ENCODE assay signal across 14 cellular contexts in the genomic region with DNA sequence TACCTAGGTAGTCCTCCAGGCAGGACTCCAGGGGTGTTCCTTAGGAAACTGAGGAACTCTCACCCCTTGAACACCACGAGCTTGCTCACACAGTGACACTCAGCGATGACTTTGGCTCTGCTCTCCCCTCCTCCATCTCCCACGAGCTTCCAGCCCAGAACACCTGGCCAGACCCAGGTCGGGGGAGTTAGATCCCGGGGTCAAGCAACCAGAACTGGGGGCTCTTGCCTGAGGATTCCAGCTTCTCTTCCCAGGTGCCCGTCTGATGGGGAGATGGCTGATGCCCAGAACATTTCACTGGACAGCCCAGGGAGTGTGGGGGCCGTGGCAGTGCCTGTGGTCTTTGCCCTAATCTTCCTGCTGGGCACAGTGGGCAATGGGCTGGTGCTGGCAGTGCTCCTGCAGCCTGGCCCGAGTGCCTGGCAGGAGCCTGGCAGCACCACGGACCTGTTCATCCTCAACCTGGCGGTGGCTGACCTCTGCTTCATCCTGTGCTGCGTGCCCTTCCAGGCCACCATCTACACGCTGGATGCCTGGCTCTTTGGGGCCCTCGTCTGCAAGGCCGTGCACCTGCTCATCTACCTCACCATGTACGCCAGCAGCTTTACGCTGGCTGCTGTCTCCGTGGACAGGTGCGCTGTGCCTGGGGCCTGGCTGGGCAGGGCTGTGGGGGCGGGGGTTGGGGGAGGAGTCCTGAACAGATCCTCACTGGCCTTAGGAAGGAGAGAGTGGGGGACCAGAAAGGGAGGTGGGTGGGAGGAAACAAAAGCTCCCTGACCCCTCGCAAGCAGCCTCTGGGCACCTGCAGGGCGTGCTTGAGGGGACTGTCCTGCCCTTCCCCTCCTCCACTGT. TPM values are rescaled to one million over a fixed set of nuclear protein-coding genes. Genes with fewer than 3 reads are reported as not detected.
DNase-seq lines count a peak whose midpoint lies in the region; ATAC-seq and TF ChIP-seq lines count a peak whose summit lies in the region.
"Had no signal": no experiment of that assay in that cellular context is flagged by ENCODE, and none has a peak within 500 bp of the region (broad histone marks: within the 10 kb centered on the region; RNA-seq: fewer than 3 reads in every experiment).

A gene with protein sequence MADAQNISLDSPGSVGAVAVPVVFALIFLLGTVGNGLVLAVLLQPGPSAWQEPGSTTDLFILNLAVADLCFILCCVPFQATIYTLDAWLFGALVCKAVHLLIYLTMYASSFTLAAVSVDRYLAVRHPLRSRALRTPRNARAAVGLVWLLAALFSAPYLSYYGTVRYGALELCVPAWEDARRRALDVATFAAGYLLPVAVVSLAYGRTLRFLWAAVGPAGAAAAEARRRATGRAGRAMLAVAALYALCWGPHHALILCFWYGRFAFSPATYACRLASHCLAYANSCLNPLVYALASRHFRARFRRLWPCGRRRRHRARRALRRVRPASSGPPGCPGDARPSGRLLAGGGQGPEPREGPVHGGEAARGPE (plus strand): TSS at position 249 of the 852 bp plus-strand sequence. CDS start 25 bp downstream, at position 274.

- POLR2A ChIA-PET in WTC11 (lab: Charles Lee) = interaction anchor here (2.0 kb wide), 1 partner anchor 18 kb away, joined by 4 read pairs; a partner anchor contains a TSS

- H3K9me3 Mint-ChIP-seq in WTC11 = no peaks in the 10 kb centered on the region
- no peaks in the 10 kb centered on the region for H3K9me3 Mint-ChIP-seq in immature natural killer cell

- H3K27me3 Mint-ChIP-seq in WTC11 (ENCODE audit: low read depth) (peaks cover 64% of the 10 kb centered on the region), immature natural killer cell (ENCODE audit: low read depth in 3 of 3) (peaks cover 3 to 13% (median 6%) of the 10 kb centered on the region in 3 donors)

- H3K4me1 Mint-ChIP-seq in WTC11 (peaks cover 35% of the 10 kb centered on the region), immature natural killer cell (peaks cover 0 to 12% of the 10 kb centered on the region in 2 donors)

- H3K4me3 Mint-ChIP-seq in WTC11 = peak within 1 kb of the TSS; percentile 58
- peak within 1 kb of the TSS in 3 of 5 donors; percentile 50 to 70 (median 68) for H3K4me3 Mint-ChIP-seq in immature natural killer cell

- ATAC-seq in WTC11 = no peak
- ATAC-seq in GM19467 (IDR thresholded peaks at IDR 0.05; ENCODE audit: unreplicated experiment) = no peak
- ATAC-seq in HG03097 (IDR thresholded peaks at IDR 0.05; ENCODE audit: low FRiP score, unreplicated experiment) = no peak

- CTCF ChIA-PET in WTC11 (lab: Charles Lee) = interaction anchor here (0.6 to 2.6 kb wide), 8 partner anchors 15 to 180 kb away, joined by 3 to 21 read pairs (median 6); partner anchors contain the start of genes ANKRD54 and GCAT

- H3K27ac Mint-ChIP-seq in WTC11 = no peak within 1 kb of the TSS
- no peak within 1 kb of the TSS for H3K27ac Mint-ChIP-seq in immature natural killer cell

- H3K36me3 Mint-ChIP-seq in WTC11 = no peaks in the 10 kb centered on the region
- H3K36me3 Mint-ChIP-seq in immature natural killer cell = peaks cover 0 to 3% (median 0%) of the 10 kb centered on the region in 3 donors

- TF ChIP-seq CTCF in GM12865 (IDR thresholded peaks at IDR 0.05; ENCODE audit: insufficient read depth, low read depth, low read length, missing control alignments) (no peak), WTC11 (IDR thresholded peaks at IDR 0.05) (no peak)

- peak within 1 kb of the TSS; percentile 43 for H3K4me3 ChIP-seq in GM12865 (ENCODE audit: low read depth, low read length)
- H3K4me3 ChIP-seq: SK-N-MC had no signal

- peak; percentile 21 for DNase-seq in NCI-H1105 treated with DMSO at 0.1 percent for 48 hours (lab: John Stamatoyannopoulos, UW)
- DNase-seq in NCI-H1105 (lab: John Stamatoyannopoulos, UW) = no peak
- no peak for DNase-seq in GM12865 (ENCODE audit: low read depth)
- DNase-seq in WTC11 (ENCODE audit: low spot score) = no peak
- DNase-seq in immature natural killer cell = no peak
- no peak for DNase-seq in NK-92 treated with Interleukin-12 subunit alpha and Interleukin-12 subunit beta, amount 100 ng/mL, for 24 hours (lab: John Stamatoyannopoulos, UW)
- DNase-seq: 8988T, activated gamma-delta T cell treated with Interleukin-2 at 50 U/mL for 16 hours, mesendoderm, upper lobe of left lung had no signal

TF ChIP-seq in WTC11, 78 proteins besides CTCF, POLR2A, EP300 and RAD21 (continues in another document):
- TF ChIP-seq CREB1 (CRISPR knock-in tag; IDR thresholded peaks at IDR 0.05) = no peak
- TF ChIP-seq ELF4 (CRISPR knock-in tag; IDR thresholded peaks at IDR 0.05; ENCODE audit: low read depth) = no peak
- no peak for TF ChIP-seq NR3C1 (CRISPR knock-in tag; conservative IDR thresholded peaks at IDR 0.05; ENCODE audit: low read depth)
- TF ChIP-seq, protein P1, sequence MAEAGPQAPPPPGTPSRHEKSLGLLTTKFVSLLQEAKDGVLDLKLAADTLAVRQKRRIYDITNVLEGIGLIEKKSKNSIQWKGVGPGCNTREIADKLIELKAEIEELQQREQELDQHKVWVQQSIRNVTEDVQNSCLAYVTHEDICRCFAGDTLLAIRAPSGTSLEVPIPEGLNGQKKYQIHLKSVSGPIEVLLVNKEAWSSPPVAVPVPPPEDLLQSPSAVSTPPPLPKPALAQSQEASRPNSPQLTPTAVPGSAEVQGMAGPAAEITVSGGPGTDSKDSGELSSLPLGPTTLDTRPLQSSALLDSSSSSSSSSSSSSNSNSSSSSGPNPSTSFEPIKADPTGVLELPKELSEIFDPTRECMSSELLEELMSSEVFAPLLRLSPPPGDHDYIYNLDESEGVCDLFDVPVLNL (CRISPR knock-in tag; IDR thresholded peaks at IDR 0.05; ENCODE audit: borderline replicate concordance, low read depth) = no peak
- no peak for TF ChIP-seq ARID4B (CRISPR knock-in tag; IDR thresholded peaks at IDR 0.05; ENCODE audit: borderline replicate concordance)
- no peak for TF ChIP-seq EMX1 (CRISPR knock-in tag; IDR thresholded peaks at IDR 0.05)
- TF ChIP-seq ZNF232 (CRISPR knock-in tag; IDR thresholded peaks at IDR 0.05) = no peak
- no peak for TF ChIP-seq OVOL2 (CRISPR knock-in tag; IDR thresholded peaks at IDR 0.05; ENCODE audit: borderline replicate concordance)
- TF ChIP-seq ZNF532 (CRISPR knock-in tag; IDR thresholded peaks at IDR 0.05; ENCODE audit: borderline replicate concordance) = no peak
- no peak for TF ChIP-seq ZNF121 (CRISPR knock-in tag; IDR thresholded peaks at IDR 0.05)

RNA-seq across cellular contexts. Expression of the gene that starts here (rescaled TPM):
- total RNA-seq in WTC11 (2021) = 0.69 to 0.89 TPM (median 0.79 TPM) in 3 replicates
- not detected for polyA plus RNA-seq in immature natural killer cell
- total RNA-seq: HT1080, upper lobe of left lung had no signal
